1 cellular context compared by ENCODE assay signal in the genomic region with DNA sequence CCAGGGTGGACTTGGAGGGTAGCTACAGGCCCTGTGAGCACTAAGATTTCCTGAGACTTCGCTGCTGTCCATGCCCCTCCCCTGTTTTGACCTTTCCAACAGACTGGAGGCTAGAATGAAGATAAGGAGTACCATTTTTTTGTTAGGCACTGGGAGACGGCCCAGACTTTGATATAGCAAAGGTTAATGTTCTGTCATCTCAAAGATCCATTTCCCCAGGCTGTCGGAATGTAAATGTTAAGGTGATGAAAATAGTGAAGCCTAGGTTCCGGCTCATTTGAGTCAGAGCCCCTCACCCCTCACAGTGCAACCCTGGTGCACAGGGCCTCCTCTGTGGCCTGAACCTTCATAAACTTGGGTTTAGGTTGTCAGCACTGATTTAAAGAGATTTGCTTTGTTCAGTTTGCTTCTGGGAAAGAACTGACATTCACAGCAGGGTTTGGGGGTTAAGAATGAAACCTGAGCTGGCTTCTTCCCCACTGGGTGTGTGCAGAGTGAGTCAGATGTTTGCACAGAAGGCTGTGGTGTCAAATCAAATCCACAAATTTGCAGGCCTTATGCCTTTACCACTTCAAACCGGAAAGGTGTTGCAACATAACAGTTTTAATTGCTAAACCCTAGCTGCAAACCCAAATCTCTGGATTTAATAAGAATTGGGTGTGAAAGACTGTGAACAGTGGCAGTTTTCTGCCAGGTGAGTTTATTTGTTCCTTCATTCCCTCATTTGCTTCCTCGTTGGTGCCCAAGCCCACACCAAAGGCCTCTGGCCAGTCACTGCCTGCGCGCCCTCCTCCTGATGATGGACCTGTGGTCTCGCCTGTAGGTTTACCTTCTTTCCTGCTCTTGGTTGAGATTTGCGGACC.
TF ChIP-seq lines count a peak whose summit lies in the region.

No MANE protein-coding gene starts in this region.

TF ChIP-seq in endothelial cell of umbilical vein, 7 proteins besides CTCF, POLR2A, EP300 and RAD21 (continued from another document):
- TF ChIP-seq MAX (IDR thresholded peaks at IDR 0.05; ENCODE audit: insufficient read depth, insufficient read length) (no peak), GATA2 (IDR thresholded peaks at IDR 0.05; ENCODE audit: insufficient read depth, insufficient read length, low read depth, low read length) (no peak)
